18 cellular contexts compared by ENCODE assay signal in the genomic region with DNA sequence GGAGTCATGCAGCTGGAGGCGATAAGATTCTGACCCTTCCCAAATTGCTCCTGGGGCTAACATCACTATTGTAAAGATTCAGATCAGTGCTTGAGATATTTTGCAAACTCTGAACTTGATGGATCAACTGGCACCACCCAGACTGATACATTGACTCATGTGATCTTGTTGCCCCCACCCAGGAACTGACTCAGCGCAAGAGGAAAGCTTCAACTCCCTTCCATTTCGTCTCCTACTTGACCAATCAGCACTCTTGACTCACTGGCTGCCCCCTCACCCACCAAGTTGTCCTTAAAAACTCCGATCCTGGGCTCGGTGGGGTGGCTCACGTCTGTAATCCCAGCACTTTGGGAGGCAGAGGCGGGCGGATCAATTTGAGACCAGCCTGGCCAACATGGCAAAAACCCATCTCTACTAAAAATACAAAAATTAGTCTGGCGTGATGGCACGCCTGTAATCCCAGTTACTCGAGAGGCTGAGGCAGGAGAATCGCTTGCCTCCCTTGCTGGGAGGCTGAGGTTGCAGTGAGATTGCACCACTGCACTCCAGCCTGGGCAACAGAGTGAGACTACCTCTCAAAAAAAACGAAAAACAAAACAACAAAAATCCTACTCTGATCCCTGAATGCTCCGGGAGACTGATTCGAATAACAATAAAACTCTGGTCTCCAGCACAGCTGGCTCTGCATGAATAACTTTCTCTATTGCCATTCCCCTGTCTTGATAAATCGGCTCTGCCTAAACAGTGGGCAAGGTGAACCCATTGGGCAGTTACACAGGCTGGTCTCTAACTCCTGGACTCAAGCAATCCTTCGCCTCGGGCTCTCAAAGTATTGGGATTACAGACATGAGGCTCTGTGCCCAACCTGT. TPM values are rescaled to one million over a fixed set of nuclear protein-coding genes. Genes with fewer than 3 reads are reported as not detected.
DNase-seq lines count a peak whose midpoint lies in the region; TF ChIP-seq lines count a peak whose summit lies in the region.
"Had no signal": no experiment of that assay in that cellular context is flagged by ENCODE, and none has a peak within 500 bp of the region (broad histone marks: within the 10 kb centered on the region; RNA-seq: fewer than 3 reads in every experiment).

No MANE protein-coding gene starts in this region.

- H4K20me1 ChIP-seq in PC-9 (ENCODE audit: insufficient read depth) (no peaks in the 10 kb centered on the region), osteoblast (ENCODE audit: insufficient read depth, low read length) (no peaks in the 10 kb centered on the region)

- H3K4me3 Mint-ChIP-seq in activated CD4-positive, alpha-beta memory T cell treated with anti-CD3 and anti-CD28 coated beads for 36 hours, result no peak overlapping the region
- no peak overlapping the region for H3K4me3 Mint-ChIP-seq in activated CD4-positive, alpha-beta memory T cell treated with anti-CD3 and anti-CD28 coated beads, Interleukin-2, amount 10 ng/mL, durations not matched to agents 7 days and 5 days
- no peak overlapping the region for H3K4me3 Mint-ChIP-seq in dendritic cell treated with granulocyte-macrophage colony-stimulating factor and Interleukin-4, amounts not matched to agents 40 ng/mL and 50 ng/mL, for 4 days
- H3K4me3 Mint-ChIP-seq: activated naive CD8-positive, alpha-beta T cell treated with anti-CD3 and anti-CD28 coated beads, Interleukin-2, amount 10 ng/mL, durations not matched to agents 7 days and 5 days; CD4-positive, alpha-beta T cell; central memory CD8-positive, alpha-beta T cell had no signal

- H3K36me3 ChIP-seq in PC-9 (ENCODE audit: low read depth), result no peaks in the 10 kb centered on the region
- no peaks in the 10 kb centered on the region for H3K36me3 ChIP-seq in osteoblast (ENCODE audit: insufficient read depth, low read length)
- no peaks in the 10 kb centered on the region for H3K36me3 ChIP-seq in sigmoid colon
- H3K36me3 ChIP-seq: heart left ventricle, spleen, stomach had no signal

- 92 to 95% methylated on average over 18 of the region's 18 CpGs for WGBS in sigmoid colon, 2 donors

- POLR2A ChIA-PET in activated CD4-positive, alpha-beta memory T cell treated with anti-CD3 and anti-CD28 coated beads for 36 hours (lab: Charles Lee), result interaction anchor here (0.9 to 1.8 kb wide), 2 partner anchors 10 to 12 kb away, joined by 3 to 6 read pairs; partner anchors contain the start of gene ARF6
- POLR2A ChIA-PET in activated CD4-positive, alpha-beta memory T cell treated with anti-CD3 and anti-CD28 coated beads, Interleukin-2, amount 10 ng/mL, durations not matched to agents 7 days and 5 days (lab: Charles Lee), result interaction anchor here (2.1 to 5.9 kb wide), 4 partner anchors 9 to 179 kb away, joined by 4 to 56 read pairs (median 29); partner anchors contain the start of gene ARF6
- POLR2A ChIA-PET in PC-9 (lab: Charles Lee; ENCODE audit: unreplicated experiment), result no interaction called here

- no peak for DNase-seq in activated CD4-positive, alpha-beta memory T cell treated with anti-CD3 and anti-CD28 coated beads for 36 hours
- no peak for DNase-seq in activated CD4-positive, alpha-beta memory T cell treated with anti-CD3 and anti-CD28 coated beads, Interleukin-2, amount 10 ng/mL, durations not matched to agents 7 days and 5 days
- DNase-seq in PC-9 (no peak), osteoblast (ENCODE audit: insufficient read length, low spot score, missing footprints) (no peak), sigmoid colon (no peak), cardiac septum (ENCODE audit: low spot score) (no peak), GM13977 (ENCODE audit: low spot score) (no peak)
- DNase-seq: activated CD4-positive, CD25-positive, alpha-beta regulatory T cell; activated naive CD8-positive, alpha-beta T cell treated with anti-CD3 and anti-CD28 coated beads, Interleukin-2, amount 10 ng/mL, durations not matched to agents 7 days and 5 days; activated T-cell treated with anti-CD3 and anti-CD28 coated beads for 4 hours; CD4-positive, alpha-beta T cell; heart left ventricle; NCI-H187; NCI-H510A; spleen; stomach had no signal

- H3K27me3 Mint-ChIP-seq in activated CD4-positive, alpha-beta memory T cell treated with anti-CD3 and anti-CD28 coated beads for 36 hours, result no peaks in the 10 kb centered on the region
- no peaks in the 10 kb centered on the region for H3K27me3 Mint-ChIP-seq in activated CD4-positive, alpha-beta memory T cell treated with anti-CD3 and anti-CD28 coated beads, Interleukin-2, amount 10 ng/mL, durations not matched to agents 7 days and 5 days
- no peaks in the 10 kb centered on the region for H3K27me3 Mint-ChIP-seq in dendritic cell treated with granulocyte-macrophage colony-stimulating factor and Interleukin-4, amounts not matched to agents 40 ng/mL and 50 ng/mL, for 4 days
- H3K27me3 Mint-ChIP-seq: activated naive CD8-positive, alpha-beta T cell treated with anti-CD3 and anti-CD28 coated beads, Interleukin-2, amount 10 ng/mL, durations not matched to agents 7 days and 5 days; CD4-positive, alpha-beta T cell; central memory CD8-positive, alpha-beta T cell had no signal

- no peaks in the 10 kb centered on the region for H3K9me3 Mint-ChIP-seq in activated CD4-positive, alpha-beta memory T cell treated with anti-CD3 and anti-CD28 coated beads for 36 hours
- H3K9me3 Mint-ChIP-seq in activated CD4-positive, alpha-beta memory T cell treated with anti-CD3 and anti-CD28 coated beads, Interleukin-2, amount 10 ng/mL, durations not matched to agents 7 days and 5 days, result no peaks in the 10 kb centered on the region
- no peaks in the 10 kb centered on the region for H3K9me3 Mint-ChIP-seq in dendritic cell treated with granulocyte-macrophage colony-stimulating factor and Interleukin-4, amounts not matched to agents 40 ng/mL and 50 ng/mL, for 4 days
- H3K9me3 Mint-ChIP-seq: activated naive CD8-positive, alpha-beta T cell treated with anti-CD3 and anti-CD28 coated beads, Interleukin-2, amount 10 ng/mL, durations not matched to agents 7 days and 5 days; CD4-positive, alpha-beta T cell; central memory CD8-positive, alpha-beta T cell had no signal

- no peak for TF ChIP-seq EP300 in sigmoid colon (IDR thresholded peaks at IDR 0.05)

- no TSS peak for BruUV-seq in PC-9 (replicated peaks; lab: Mats Ljungman, UMichigan)

- no peaks in the 10 kb centered on the region for H3K79me2 ChIP-seq in PC-9 (ENCODE audit: low read depth)
- no peaks in the 10 kb centered on the region for H3K79me2 ChIP-seq in osteoblast (ENCODE audit: insufficient read depth, low read length)

- H3F3A ChIP-seq in PC-9 (ENCODE audit: insufficient read depth, low read depth), result peaks cover 21% of the 10 kb centered on the region

- no peak overlapping the region for H3K27ac ChIP-seq in PC-9
- no peak overlapping the region for H3K27ac ChIP-seq in osteoblast (ENCODE audit: low read depth, low read length)
- no peak overlapping the region for H3K27ac ChIP-seq in sigmoid colon
- H3K27ac ChIP-seq: heart left ventricle, spleen had no signal

- no peak overlapping the region for H3K4me2 ChIP-seq in PC-9
- no peak overlapping the region for H3K4me2 ChIP-seq in osteoblast (ENCODE audit: insufficient read depth, low read length)

- H3K4me1 Mint-ChIP-seq in activated CD4-positive, alpha-beta memory T cell treated with anti-CD3 and anti-CD28 coated beads for 36 hours (ENCODE audit: low read depth), result peaks cover 35% of the 10 kb centered on the region
- H3K4me1 Mint-ChIP-seq in activated CD4-positive, alpha-beta memory T cell treated with anti-CD3 and anti-CD28 coated beads, Interleukin-2, amount 10 ng/mL, durations not matched to agents 7 days and 5 days, result peaks cover 55% of the 10 kb centered on the region
- H3K4me1 Mint-ChIP-seq in dendritic cell treated with granulocyte-macrophage colony-stimulating factor and Interleukin-4, amounts not matched to agents 40 ng/mL and 50 ng/mL, for 4 days (ENCODE audit: low read depth), result peaks cover 39% of the 10 kb centered on the region

- intact Hi-C loops in activated CD4-positive, alpha-beta memory T cell treated with anti-CD3 and anti-CD28 coated beads for 36 hours (cut with micrococcal nuclease), result no loop called here
- intact Hi-C loops in PC-9 (cut with micrococcal nuclease; ENCODE audit: unreplicated experiment) (no loop called here), sigmoid colon (cut with DNase I) (no loop called here), cardiac septum (cut with DNase I) (loop anchor here (5.0 kb wide), 1 partner anchor 219 kb away; no protein-coding TSS in a partner anchor)
- intact Hi-C loops in dendritic cell treated with granulocyte-macrophage colony-stimulating factor and Interleukin-4, amounts not matched to agents 40 ng/mL and 50 ng/mL, for 4 days (cut with micrococcal nuclease), result no loop called here

- no peak for TF ChIP-seq POLR2A in sigmoid colon (IDR thresholded peaks at IDR 0.05)

- H3K36me3 Mint-ChIP-seq in activated CD4-positive, alpha-beta memory T cell treated with anti-CD3 and anti-CD28 coated beads for 36 hours, result no peaks in the 10 kb centered on the region
- no peaks in the 10 kb centered on the region for H3K36me3 Mint-ChIP-seq in activated CD4-positive, alpha-beta memory T cell treated with anti-CD3 and anti-CD28 coated beads, Interleukin-2, amount 10 ng/mL, durations not matched to agents 7 days and 5 days (ENCODE audit: low read depth)
- no peaks in the 10 kb centered on the region for H3K36me3 Mint-ChIP-seq in dendritic cell treated with granulocyte-macrophage colony-stimulating factor and Interleukin-4, amounts not matched to agents 40 ng/mL and 50 ng/mL, for 4 days (ENCODE audit: low read depth)
- H3K36me3 Mint-ChIP-seq: activated naive CD8-positive, alpha-beta T cell treated with anti-CD3 and anti-CD28 coated beads, Interleukin-2, amount 10 ng/mL, durations not matched to agents 7 days and 5 days had no signal

- CTCF ChIA-PET in activated CD4-positive, alpha-beta memory T cell treated with anti-CD3 and anti-CD28 coated beads for 36 hours (lab: Charles Lee), result interaction anchor here (0.6 to 5.8 kb wide), 5 partner anchors 15 to 297 kb away, joined by 3 to 70 read pairs (median 6); partner anchors contain the start of gene NEMF
- CTCF ChIA-PET in activated CD4-positive, alpha-beta memory T cell treated with anti-CD3 and anti-CD28 coated beads, Interleukin-2, amount 10 ng/mL, durations not matched to agents 7 days and 5 days (lab: Charles Lee), result interaction anchor here (1.4 kb wide), 1 partner anchor 222 kb away, joined by 4 read pairs; no protein-coding TSS in a partner anchor
- CTCF ChIA-PET in PC-9 (lab: Charles Lee), result no interaction called here

- peak overlapping the region; percentile 27; the same call in 1 of the 2 replicates for H2AFZ ChIP-seq in PC-9
- H2AFZ ChIP-seq in osteoblast (ENCODE audit: low read length), result peak overlapping the region; percentile 48

- TF ChIP-seq CTCF in PC-9 (conservative IDR thresholded peaks at IDR 0.05) (no peak), osteoblast (IDR thresholded peaks at IDR 0.05; ENCODE audit: extremely low read depth, low read depth, low read length) (no peak), sigmoid colon (IDR thresholded peaks at IDR 0.05) (no peak), GM13977 (IDR thresholded peaks at IDR 0.05; ENCODE audit: extremely low read depth, insufficient read depth, missing control alignments) (no peak)

- peak overlapping the region; percentile 13 for H3K27ac Mint-ChIP-seq in activated CD4-positive, alpha-beta memory T cell treated with anti-CD3 and anti-CD28 coated beads for 36 hours
- H3K27ac Mint-ChIP-seq in activated CD4-positive, alpha-beta memory T cell treated with anti-CD3 and anti-CD28 coated beads, Interleukin-2, amount 10 ng/mL, durations not matched to agents 7 days and 5 days, result no peak overlapping the region
- peak overlapping the region; percentile 69 for H3K27ac Mint-ChIP-seq in dendritic cell treated with granulocyte-macrophage colony-stimulating factor and Interleukin-4, amounts not matched to agents 40 ng/mL and 50 ng/mL, for 4 days
- H3K27ac Mint-ChIP-seq: activated naive CD8-positive, alpha-beta T cell treated with anti-CD3 and anti-CD28 coated beads, Interleukin-2, amount 10 ng/mL, durations not matched to agents 7 days and 5 days; CD4-positive, alpha-beta T cell had no signal

- H3K9me3 ChIP-seq in PC-9 (ENCODE audit: insufficient read depth, low read depth), result no peaks in the 10 kb centered on the region
- no peaks in the 10 kb centered on the region for H3K9me3 ChIP-seq in osteoblast (ENCODE audit: low read depth, low read length)
- H3K9me3 ChIP-seq in sigmoid colon, result no peaks in the 10 kb centered on the region
- H3K9me3 ChIP-seq: heart left ventricle, spleen, stomach had no signal

- in situ Hi-C loops in GM13977 (cut with MboI; ENCODE audit: low pct_unique_long_range_greater_than_20kb, low sequenced_read_pairs, unreplicated experiment), result loop anchor here (10.0 kb wide), 1 partner anchor 212 kb away; no protein-coding TSS in a partner anchor

- H3K9me2 ChIP-seq in PC-9 (ENCODE audit: insufficient read depth), result no peaks in the 10 kb centered on the region

- no peaks in the 10 kb centered on the region for H3K27me3 ChIP-seq in PC-9 (ENCODE audit: insufficient read depth, low read depth)
- no peaks in the 10 kb centered on the region for H3K27me3 ChIP-seq in osteoblast (ENCODE audit: insufficient read depth, low read length)
- no peaks in the 10 kb centered on the region for H3K27me3 ChIP-seq in sigmoid colon
- H3K27me3 ChIP-seq: heart left ventricle, spleen, stomach had no signal

- H3K4me3 ChIP-seq in PC-9 (no peak overlapping the region), osteoblast (ENCODE audit: insufficient read depth, low read length) (no peak overlapping the region), sigmoid colon (no peak overlapping the region)
- H3K4me3 ChIP-seq: heart left ventricle, spleen, stomach had no signal

- peaks cover 8% of the 10 kb centered on the region; the same call in 1 of the 2 replicates for H3K4me1 ChIP-seq in PC-9 (replicated peaks; ENCODE audit: insufficient read depth)
- H3K4me1 ChIP-seq in osteoblast (ENCODE audit: insufficient read depth, low read length), result peaks cover 8% of the 10 kb centered on the region
- no peaks in the 10 kb centered on the region for H3K4me1 ChIP-seq in sigmoid colon

RNA-seq across cellular contexts. Expression of gene ARF6, which starts 9.8 kb away (rescaled TPM):
- total RNA-seq in activated CD4-positive, alpha-beta memory T cell treated with anti-CD3 and anti-CD28 coated beads for 36 hours, result 100 to 1,000 TPM; 198 to 202 TPM
- total RNA-seq in activated CD4-positive, alpha-beta memory T cell treated with anti-CD3 and anti-CD28 coated beads, Interleukin-2, amount 10 ng/mL, durations not matched to agents 7 days and 5 days, result 100 to 1,000 TPM; 198 to 199 TPM
- total RNA-seq in PC-9 (2021) (46.8 and 65.3 TPM in 2 replicates), osteoblast (58.6 and 63.9 TPM in 2 replicates), sigmoid colon (10 to 100 TPM; 33.8 to 45.6 (median 39.4) TPM), cardiac septum (33.2 TPM)
- polyA plus RNA-seq in sigmoid colon, result 100 to 1,000 TPM in 1 of 3 donors, 10 to 100 TPM in 2; 81.9 to 117 (median 90.7) TPM

RNA-seq across cellular contexts. Expression of gene NEMF, which starts 30.5 kb away (rescaled TPM):
- 10 to 100 TPM; 63.6 to 71.0 TPM for total RNA-seq in activated CD4-positive, alpha-beta memory T cell treated with anti-CD3 and anti-CD28 coated beads for 36 hours
- total RNA-seq in activated CD4-positive, alpha-beta memory T cell treated with anti-CD3 and anti-CD28 coated beads, Interleukin-2, amount 10 ng/mL, durations not matched to agents 7 days and 5 days, result 10 to 100 TPM; 64.7 to 73.3 TPM
- total RNA-seq in PC-9 (2021) (49.7 and 67.6 TPM in 2 replicates), osteoblast (51.3 and 54.3 TPM in 2 replicates), sigmoid colon (100 to 1,000 TPM in 1 of 4 donors, 10 to 100 TPM in 3; 73.7 to 121 (median 79.0) TPM), cardiac septum (54.0 TPM)
- polyA plus RNA-seq in sigmoid colon, result 10 to 100 TPM; 18.0 to 25.0 (median 21.6) TPM
